ENCODE assay signal across 1 cellular context in genomic region chr1:100359139-100359538, GRCh38.
TF ChIP-seq lines count a peak whose summit lies in the region.

No MANE protein-coding gene starts in this region.

TF ChIP-seq in HepG2, 621 proteins besides CTCF, POLR2A, EP300 and RAD21 (continued from another document):
- TF ChIP-seq DBP (CRISPR knock-in tag; IDR thresholded peaks at IDR 0.05; ENCODE audit: not compliant biosample characterization) (no peak), ZUFSP (CRISPR knock-in tag; IDR thresholded peaks at IDR 0.05; ENCODE audit: borderline replicate concordance) (no peak), ZNF343 (CRISPR knock-in tag; IDR thresholded peaks at IDR 0.05) (no peak), ZNF350 (CRISPR knock-in tag; IDR thresholded peaks at IDR 0.05; ENCODE audit: borderline replicate concordance, low read depth) (no peak), ZNF609 (CRISPR knock-in tag; IDR thresholded peaks at IDR 0.05; ENCODE audit: borderline replicate concordance) (no peak), HDAC1 (CRISPR knock-in tag; IDR thresholded peaks at IDR 0.05) (no peak), RBFOX2 (IDR thresholded peaks at IDR 0.05; ENCODE audit: low read depth, low read length) (no peak), EZH2 (conservative IDR thresholded peaks at IDR 0.05; ENCODE audit: low read depth, low read length) (no peak)
- TF ChIP-seq, protein P1, sequence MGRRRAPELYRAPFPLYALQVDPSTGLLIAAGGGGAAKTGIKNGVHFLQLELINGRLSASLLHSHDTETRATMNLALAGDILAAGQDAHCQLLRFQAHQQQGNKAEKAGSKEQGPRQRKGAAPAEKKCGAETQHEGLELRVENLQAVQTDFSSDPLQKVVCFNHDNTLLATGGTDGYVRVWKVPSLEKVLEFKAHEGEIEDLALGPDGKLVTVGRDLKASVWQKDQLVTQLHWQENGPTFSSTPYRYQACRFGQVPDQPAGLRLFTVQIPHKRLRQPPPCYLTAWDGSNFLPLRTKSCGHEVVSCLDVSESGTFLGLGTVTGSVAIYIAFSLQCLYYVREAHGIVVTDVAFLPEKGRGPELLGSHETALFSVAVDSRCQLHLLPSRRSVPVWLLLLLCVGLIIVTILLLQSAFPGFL (CRISPR knock-in tag; IDR thresholded peaks at IDR 0.05), result no peak
